Comparison of ENCODE assay signal across 8 cellular contexts in the genomic region with DNA sequence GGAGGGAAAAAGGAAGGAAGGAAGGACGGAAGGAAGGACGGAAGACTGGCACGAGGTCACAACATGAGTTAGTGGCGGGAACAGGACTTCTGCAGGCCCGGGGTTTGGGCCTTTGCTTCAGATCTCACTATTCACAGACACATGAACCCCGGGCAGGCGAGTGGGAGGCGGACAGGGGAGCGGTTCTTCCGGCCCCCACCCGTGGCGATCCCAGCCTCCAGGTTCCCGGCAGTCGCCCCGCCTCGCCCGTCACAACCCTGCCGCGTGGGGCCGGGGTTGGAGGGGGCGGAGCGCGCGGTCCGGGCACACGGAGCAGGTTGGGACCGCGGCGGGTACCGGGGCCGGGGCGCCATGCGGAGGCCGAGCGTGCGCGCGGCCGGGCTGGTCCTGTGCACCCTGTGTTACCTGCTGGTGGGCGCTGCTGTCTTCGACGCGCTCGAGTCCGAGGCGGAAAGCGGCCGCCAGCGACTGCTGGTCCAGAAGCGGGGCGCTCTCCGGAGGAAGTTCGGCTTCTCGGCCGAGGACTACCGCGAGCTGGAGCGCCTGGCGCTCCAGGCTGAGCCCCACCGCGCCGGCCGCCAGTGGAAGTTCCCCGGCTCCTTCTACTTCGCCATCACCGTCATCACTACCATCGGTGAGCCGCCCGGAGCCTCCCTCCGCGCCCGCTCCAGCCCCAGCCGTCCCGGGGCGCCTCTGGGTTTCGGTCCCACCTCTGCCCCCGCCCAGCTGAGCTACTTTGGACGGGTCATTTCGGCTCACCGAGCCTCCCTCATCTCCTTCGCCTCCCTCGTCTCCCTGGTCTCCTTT. TPM values are rescaled to one million over a fixed set of nuclear protein-coding genes. Genes with fewer than 3 reads are reported as not detected.
A peak's percentile ranks its signal among the peaks of the same experiment; 100 is the strongest.
DNase-seq lines count a peak whose midpoint lies in the region; ATAC-seq and TF ChIP-seq lines count a peak whose summit lies in the region.

A gene (plus strand): TSS at position 306 of the 807 bp plus-strand sequence. CDS start 46 bp downstream, at position 352.

- H3K4me3 Mint-ChIP-seq in immature natural killer cell = peak within 1 kb of the TSS; percentile 56 to 89 (median 69)

- H3K27me3 Mint-ChIP-seq in immature natural killer cell (ENCODE audit: low read depth in 3 of 3) = peaks cover 15 to 16% (median 16%) of the 10 kb centered on the region in 3 donors

- peak within 1 kb of the TSS; percentile 27; the same call in 1 of the 2 replicates for H3K27ac ChIP-seq in RWPE1

- DNase-seq in COLO668 (lab: John Stamatoyannopoulos, UW; ENCODE audit: unreplicated experiment) (peak; percentile 58), RWPE1 (ENCODE audit: low spot score) (no peak), astrocyte of the cerebellum (ENCODE audit: low read depth) (no peak), immature natural killer cell (peak in 1 of 3 donors; percentile 14), cortex of kidney (lab: John Stamatoyannopoulos, UW) (no peak), cerebellar nuclear complex (lab: John Stamatoyannopoulos, UW) (no peak)
- DNase-seq in stimulated activated CD4-positive, alpha-beta T cell treated with anti-CD3 and anti-CD28 coated beads, Interleukin-1b, Interleukin-23, amount 100 ng/mL, for 48 hours = peak; percentile 42

- no peak within 1 kb of the TSS for H3K27ac Mint-ChIP-seq in immature natural killer cell

- in situ Hi-C loops in astrocyte of the cerebellum (cut with HindIII; ENCODE audit: low sequenced_read_pairs) = no loop called here

- H3K9me3 Mint-ChIP-seq in immature natural killer cell = no peaks in the 10 kb centered on the region

- peak within 1 kb of the TSS; percentile 30 for H3K4me3 ChIP-seq in astrocyte of the cerebellum (ENCODE audit: low read depth, low read length)

- H3K36me3 Mint-ChIP-seq in immature natural killer cell = no peaks in the 10 kb centered on the region

- CTCF ChIA-PET in RWPE1 (lab: Yijun Ruan, JAX) = interaction anchor here (0.6 to 5.3 kb wide), 3 partner anchors 54 to 184 kb away, joined by 3 to 39 read pairs (median 3); no protein-coding TSS in a partner anchor

- no peak for ATAC-seq in HG02763 (IDR thresholded peaks at IDR 0.05; ENCODE audit: unreplicated experiment)

- TF ChIP-seq CTCF in RWPE1 (conservative IDR thresholded peaks at IDR 0.05; ENCODE audit: low read depth) = no peak
- TF ChIP-seq CTCF in astrocyte of the cerebellum (IDR thresholded peaks at IDR 0.05; ENCODE audit: low read depth, low read length, missing control alignments) = no peak

- POLR2A ChIA-PET in RWPE1 (lab: Yijun Ruan, JAX; ENCODE audit: low non-redundant PET) = no interaction called here

- peaks cover 10 to 13% of the 10 kb centered on the region in 2 donors for H3K4me1 Mint-ChIP-seq in immature natural killer cell

RNA-seq across cellular contexts. Expression of the gene that starts here (rescaled TPM):
- polyA plus RNA-seq in immature natural killer cell = not detected

Comparison
In these comparisons a context has a peak if more than half of its experiments do, and no peak if none do; other contexts are left out.
1. DNase-seq: peak in COLO668 (single experiment) and stimulated activated CD4-positive, alpha-beta T cell treated with anti-CD3 and anti-CD28 coated beads, Interleukin-1b, Interleukin-23, amount 100 ng/mL, for 48 hours (single experiment); none in RWPE1 (single experiment), astrocyte of the cerebellum (single experiment), cortex of kidney (single experiment) and cerebellar nuclear complex (0 of 2).